Comparison of ENCODE assay signal across 19 cellular contexts in the genomic region with DNA sequence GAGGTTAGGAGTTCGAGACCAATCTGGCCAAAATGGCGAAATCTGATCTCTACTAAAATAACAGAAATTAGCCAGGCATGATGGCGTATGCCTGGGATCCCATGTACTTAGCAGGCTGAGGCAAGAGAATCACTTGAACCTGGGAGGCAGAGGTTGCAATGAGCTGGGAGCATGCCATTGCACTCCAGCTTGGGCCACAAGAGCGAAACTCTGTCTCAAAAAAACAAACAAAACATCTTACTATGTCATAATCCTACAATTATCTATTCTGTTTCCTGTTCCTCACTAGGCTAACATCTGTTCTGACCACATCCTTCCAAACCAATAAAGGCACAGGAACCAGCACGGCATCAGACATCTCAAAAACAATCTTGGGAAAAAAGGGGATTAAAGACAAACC.
DNase-seq lines count a peak whose midpoint lies in the region; TF ChIP-seq lines count a peak whose summit lies in the region.
"Had no signal": no experiment of that assay in that cellular context is flagged by ENCODE, and none has a peak within 500 bp of the region (broad histone marks: within the 10 kb centered on the region; RNA-seq: fewer than 3 reads in every experiment).

No MANE protein-coding gene starts in this region.

- H3K27me3 ChIP-seq in HAP-1 (ENCODE audit: low read depth) = no peaks in the 10 kb centered on the region
- H3K27me3 ChIP-seq: neutrophil, testis had no signal

- H3K4me3 ChIP-seq in cardiac fibroblast (replicated peaks in 1 of 2; ENCODE audit: low read depth in 2 of 2, low read length in 2 of 2) (no peak overlapping the region), HAP-1 (no peak overlapping the region)
- H3K4me3 ChIP-seq: testis had no signal

- H3K4me1 ChIP-seq in HAP-1 = no peaks in the 10 kb centered on the region
- H3K4me1 ChIP-seq: Caco-2, testis had no signal

- DNase-seq in M059J (ENCODE audit: low read depth) = peak; percentile 32
- peak; percentile 59 to 79 for DNase-seq in cardiac fibroblast (ENCODE audit: low read depth in 2 of 2)
- DNase-seq in non-pigmented ciliary epithelial cell (ENCODE audit: low read depth) = peak; percentile 23
- no peak for DNase-seq in HAP-1 (ENCODE audit: low spot score in 2 of 2)
- DNase-seq in D341Med (ENCODE audit: low spot score) = no peak
- DNase-seq in islet precursor cell = no peak
- DNase-seq: activated CD4-positive, CD25-positive, alpha-beta regulatory T cell; activated naive CD8-positive, alpha-beta T cell treated with anti-CD3 and anti-CD28 coated beads for 36 hours; Caco-2; GOT3; NCI-H1436 treated with DMSO at 0.1 percent for 48 hours; NCI-H2171; NCI-H526; retina; SIG-M5; T-helper 17 cell; testis had no signal

- in situ Hi-C loops in HAP-1 (cut with MboI; ENCODE audit: low sequenced_read_pairs) = no loop called here

- no peaks in the 10 kb centered on the region for H3K9me3 ChIP-seq in HAP-1
- H3K9me3 ChIP-seq: Caco-2, neutrophil, testis had no signal

- no peaks in the 10 kb centered on the region for H3K36me3 ChIP-seq in HAP-1 (replicated peaks)
- H3K36me3 ChIP-seq: neutrophil had no signal

- H3K27ac ChIP-seq in C4-2B = peak overlapping the region; percentile 21; the same call in 1 of the 2 replicates
- H3K27ac ChIP-seq: neutrophil, testis had no signal

- TF ChIP-seq CTCF in C4-2B (conservative IDR thresholded peaks at IDR 0.05) (no peak), cardiac fibroblast (IDR thresholded peaks at IDR 0.05; ENCODE audit: low read depth, low read length) (no peak)

Comparison
In these comparisons a context has a peak if more than half of its experiments do, and no peak if none do; other contexts are left out.
1. DNase-seq: peak in M059J (single experiment), cardiac fibroblast (2 of 2) and non-pigmented ciliary epithelial cell (single experiment); none in HAP-1 (0 of 2), D341Med (single experiment) and islet precursor cell (single experiment).